Comparison of ENCODE assay signal across 10 cellular contexts in genomic region chr22:27719535-27720227, GRCh38.
DNase-seq lines count a peak whose midpoint lies in the region; ATAC-seq and TF ChIP-seq lines count a peak whose summit lies in the region.
"Had no signal": no experiment of that assay in that cellular context is flagged by ENCODE, and none has a peak within 500 bp of the region (broad histone marks: within the 10 kb centered on the region; RNA-seq: fewer than 3 reads in every experiment).

No MANE protein-coding gene starts in this region.

- DNase-seq in Calu3 (no peak), MG63 (peak; percentile 81), endodermal cell (peak; percentile 76), mucosa of gallbladder (ENCODE audit: low spot score) (peak; percentile 70), GM20000 (ENCODE audit: low spot score) (no peak), NK-92 (lab: John Stamatoyannopoulos, UW; ENCODE audit: unreplicated experiment) (no peak), occipital lobe (lab: John Stamatoyannopoulos, UW) (no peak)
- DNase-seq: left lung had no signal

- H3K9me3 ChIP-seq in MG63 (peaks cover 10% of the 10 kb centered on the region), endodermal cell (ENCODE audit: control insufficient read depth, low read length) (peaks cover 14% of the 10 kb centered on the region)
- H3K9me3 ChIP-seq: left lung had no signal

- ATAC-seq in HG02759 (IDR thresholded peaks at IDR 0.05; ENCODE audit: unreplicated experiment) = no peak
- ATAC-seq: left lung had no signal

- no peak overlapping the region for H3K27ac ChIP-seq in endodermal cell (ENCODE audit: low read depth, low read length)
- H3K27ac ChIP-seq: KMS-11 had no signal

- TF ChIP-seq CTCF in Calu3 (IDR thresholded peaks at IDR 0.05; ENCODE audit: unreplicated experiment) (no peak), endodermal cell (conservative IDR thresholded peaks at IDR 0.05) (no peak), GM20000 (IDR thresholded peaks at IDR 0.05; ENCODE audit: extremely low read depth, missing control alignments) (no peak)

- no peak overlapping the region for H3K9ac ChIP-seq in endodermal cell (ENCODE audit: extremely low read depth, low read length, poor library complexity, severe bottlenecking)
- H3K9ac ChIP-seq: KMS-11 had no signal

- H3K9me3 Mint-ChIP-seq in Calu3 (ENCODE audit: low read depth, unreplicated experiment) (no peaks in the 10 kb centered on the region), endodermal cell (peaks cover 14% of the 10 kb centered on the region)

- H3K36me3 Mint-ChIP-seq in Calu3 (ENCODE audit: insufficient read depth, unreplicated experiment) = peaks cover 7% of the 10 kb centered on the region
- peaks cover 2% of the 10 kb centered on the region for H3K36me3 Mint-ChIP-seq in endodermal cell (ENCODE audit: low read depth)

- H3K27me3 ChIP-seq in MG63 (no peaks in the 10 kb centered on the region), endodermal cell (ENCODE audit: control insufficient read depth, insufficient read depth, low read length, poor library complexity, severe bottlenecking) (no peaks in the 10 kb centered on the region)

- 65 to 73% methylated on average over 4 to 8 of the region's 8 CpGs for WGBS in endodermal cell (ENCODE audit: insufficient coverage in 1 of 2, insufficient read length in 1 of 2), 2 experiments

- no TSS peak for BruUV-seq in Calu3 (replicated peaks; lab: Mats Ljungman, UMichigan)

- CTCF ChIA-PET in Calu3 (lab: Charles Lee) = interaction anchor here (0.5 kb wide), 2 partner anchors 1221 to 1906 kb away, joined by 3 to 8 read pairs; no protein-coding TSS in a partner anchor

- H3K4me3 Mint-ChIP-seq in Calu3 (ENCODE audit: low read depth, unreplicated experiment) = no peak overlapping the region
- no peak overlapping the region for H3K4me3 Mint-ChIP-seq in endodermal cell

- intact Hi-C loops in Calu3 (cut with micrococcal nuclease; ENCODE audit: unreplicated experiment) = no loop called here

- H3K4me1 ChIP-seq in endodermal cell (ENCODE audit: control insufficient read depth, insufficient read depth, low read length) = no peaks in the 10 kb centered on the region

- H3K36me3 ChIP-seq in MG63 = no peaks in the 10 kb centered on the region
- no peaks in the 10 kb centered on the region for H3K36me3 ChIP-seq in endodermal cell (ENCODE audit: control insufficient read depth, insufficient read depth, low read length)
- H3K36me3 ChIP-seq: left lung had no signal

- H3K4me1 Mint-ChIP-seq in Calu3 (ENCODE audit: low read depth, unreplicated experiment) (peaks cover 19% of the 10 kb centered on the region), endodermal cell (peaks cover 16% of the 10 kb centered on the region)

- peak overlapping the region; percentile 54 for H3K27ac Mint-ChIP-seq in Calu3 (ENCODE audit: unreplicated experiment)
- H3K27ac Mint-ChIP-seq in endodermal cell = no peak overlapping the region

- H3K27me3 Mint-ChIP-seq in Calu3 (ENCODE audit: unreplicated experiment) (no peaks in the 10 kb centered on the region), endodermal cell (ENCODE audit: insufficient read depth) (no peaks in the 10 kb centered on the region)

- H3K4me3 ChIP-seq in MG63 (no peak overlapping the region), endodermal cell (ENCODE audit: low read length) (no peak overlapping the region)
- H3K4me3 ChIP-seq: left lung had no signal

Comparison
In these comparisons a context has a peak if more than half of its experiments do, and no peak if none do; other contexts are left out.
1. DNase-seq: peak in MG63 (single experiment), endodermal cell (single experiment) and mucosa of gallbladder (single experiment); none in Calu3 (single experiment), GM20000 (single experiment), NK-92 (single experiment) and occipital lobe (single experiment).